ENCODE assay signal across 8 cellular contexts in the genomic region with DNA sequence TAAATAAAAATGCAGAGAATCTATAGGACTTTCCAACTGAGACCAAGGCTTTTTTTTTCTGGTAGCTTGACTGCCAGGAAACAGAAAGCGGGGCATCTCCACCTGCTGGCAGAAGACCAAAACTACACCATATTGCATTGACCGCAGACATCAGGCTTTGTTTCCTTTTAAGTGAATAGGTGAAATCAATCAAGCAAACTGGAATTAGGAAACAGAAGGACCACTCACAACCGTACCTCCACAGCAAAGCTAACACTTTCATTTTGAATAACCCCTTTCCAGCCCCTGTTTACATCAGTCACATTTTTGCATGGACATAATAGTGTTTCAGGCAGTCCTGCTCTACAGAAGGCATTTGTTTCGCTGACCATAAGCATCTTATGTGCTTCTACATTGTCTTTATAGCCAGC.
DNase-seq lines count a peak whose midpoint lies in the region; ATAC-seq and TF ChIP-seq lines count a peak whose summit lies in the region.

No MANE protein-coding gene starts in this region.

- no peaks in the 10 kb centered on the region for H3K79me1 ChIP-seq in trophoblast cell (ENCODE audit: low read length)

- H3K14ac ChIP-seq in trophoblast cell (ENCODE audit: low read length): no peak overlapping the region

- H3K9ac ChIP-seq in trophoblast cell (ENCODE audit: low read length): no peak overlapping the region

- H3K36me3 ChIP-seq in trophoblast cell (ENCODE audit: control insufficient read depth in 1 of 2, insufficient read depth in 2 of 2, low read length in 2 of 2): no peaks in the 10 kb centered on the region

- no peaks in the 10 kb centered on the region for H3K9me3 ChIP-seq in trophoblast cell (ENCODE audit: insufficient read depth, low read depth, low read length)

- H3K4ac ChIP-seq in trophoblast cell (ENCODE audit: low read depth, low read length): no peak overlapping the region

- H3K4me3 ChIP-seq in AG09309 (ENCODE audit: control insufficient read depth, low read depth, low read length) (no peak overlapping the region), fibroblast of mammary gland (ENCODE audit: control insufficient read depth, low read depth, low read length) (no peak overlapping the region), trophoblast cell (ENCODE audit: low read depth, low read length) (no peak overlapping the region)

- peak; percentile 73 for TF ChIP-seq CTCF in AG09309 (IDR thresholded peaks at IDR 0.05; ENCODE audit: control insufficient read depth, insufficient read depth, low read depth, low read length, missing control alignments)
- peak; percentile 71 for TF ChIP-seq CTCF in fibroblast of mammary gland (conservative IDR thresholded peaks at IDR 0.05; ENCODE audit: control insufficient read depth, insufficient read depth, low read depth, low read length)

- intact Hi-C loops in sciatic nerve (cut with DNase I): no loop called here

- no peaks in the 10 kb centered on the region for H3K4me1 ChIP-seq in trophoblast cell (ENCODE audit: control insufficient read depth in 1 of 2, insufficient read depth in 2 of 2, low read length in 2 of 2)

- H2BK12ac ChIP-seq in trophoblast cell (ENCODE audit: low read length): no peak overlapping the region

- no peaks in the 10 kb centered on the region for H3K79me2 ChIP-seq in trophoblast cell (ENCODE audit: control insufficient read depth, insufficient read depth, low read length, poor library complexity)

- H4K8ac ChIP-seq in trophoblast cell (ENCODE audit: low read depth, low read length): no peak overlapping the region

- H3K27ac ChIP-seq in trophoblast cell (ENCODE audit: low read depth, low read length): no peak overlapping the region

- H3K18ac ChIP-seq in trophoblast cell (ENCODE audit: low read length): no peak overlapping the region

- DNase-seq in AG09309 (ENCODE audit: low read depth) (no peak), NCI-H748 (lab: John Stamatoyannopoulos, UW; ENCODE audit: unreplicated experiment) (peak; percentile 12), fibroblast of mammary gland (ENCODE audit: low read depth) (peak; percentile 54), trophoblast cell (peak; percentile 3 to 70), sciatic nerve (ENCODE audit: low spot score) (no peak)
- peak; percentile 53 for DNase-seq in activated CD8-positive, alpha-beta memory T cell treated with anti-CD3 and anti-CD28 coated beads, Interleukin-2, amount 50 U/mL, for 48 hours

- no CpG with 5 or more reads among the region's 4 CpGs for WGBS in trophoblast cell (ENCODE audit: extremely low coverage, insufficient coverage, insufficient read length)

- no peak overlapping the region for H3K23ac ChIP-seq in trophoblast cell (ENCODE audit: low read length)

- H4K91ac ChIP-seq in trophoblast cell (ENCODE audit: low read depth, low read length): no peak overlapping the region

- no peak overlapping the region for H2BK5ac ChIP-seq in trophoblast cell (ENCODE audit: low read depth, low read length, poor library complexity)

- no peak overlapping the region for H2AFZ ChIP-seq in trophoblast cell (ENCODE audit: insufficient read depth, low read length, poor library complexity)

- no peak overlapping the region for H3K4me2 ChIP-seq in trophoblast cell (ENCODE audit: low read length)

- H4K12ac ChIP-seq in trophoblast cell (ENCODE audit: low read depth, low read length): no peak overlapping the region

- no peaks in the 10 kb centered on the region for H3K27me3 ChIP-seq in trophoblast cell (ENCODE audit: insufficient read depth, low read length)

- no peak overlapping the region for H2BK120ac ChIP-seq in trophoblast cell (ENCODE audit: insufficient read depth, low read length, poor library complexity)

- peak; percentile 60 for ATAC-seq in GM18499 (IDR thresholded peaks at IDR 0.05; ENCODE audit: insufficient read depth, unreplicated experiment)
- ATAC-seq in HG03064 (IDR thresholded peaks at IDR 0.05; ENCODE audit: low read depth, unreplicated experiment): peak; percentile 77
- no peak for ATAC-seq in sciatic nerve

- H2AK5ac ChIP-seq in trophoblast cell (ENCODE audit: low read length): no peak overlapping the region

Comparison
In these comparisons a context has a peak if more than half of its experiments do, and no peak if none do; other contexts are left out.
1. DNase-seq: peak in NCI-H748 (single experiment), activated CD8-positive, alpha-beta memory T cell treated with anti-CD3 and anti-CD28 coated beads, Interleukin-2, amount 50 U/mL, for 48 hours (single experiment), fibroblast of mammary gland (single experiment) and trophoblast cell (2 of 2); none in AG09309 (single experiment) and sciatic nerve (single experiment).